13 cellular contexts compared by ENCODE assay signal in genomic region chr5:157519579-157520253, GRCh38. TPM values are rescaled to one million over a fixed set of nuclear protein-coding genes. Genes with fewer than 3 reads are reported as not detected.
DNase-seq lines count a peak whose midpoint lies in the region; ATAC-seq and TF ChIP-seq lines count a peak whose summit lies in the region.
"Had no signal": no experiment of that assay in that cellular context is flagged by ENCODE, and none has a peak within 500 bp of the region (broad histone marks: within the 10 kb centered on the region; RNA-seq: fewer than 3 reads in every experiment).

No MANE protein-coding gene starts in this region.

- peak overlapping the region; percentile 93 for H3K27ac Mint-ChIP-seq in activated B cell treated with CpG ODN at 0.5 μM for 24 hours

- intact Hi-C loops in activated B cell treated with CpG ODN at 0.5 μM for 24 hours (cut with micrococcal nuclease), result loop anchor here (1.0 to 5.0 kb wide), 3 partner anchors 17 to 32 kb away; no protein-coding TSS in a partner anchor

- H3K27me3 Mint-ChIP-seq in activated B cell treated with CpG ODN at 0.5 μM for 24 hours, result no peaks in the 10 kb centered on the region

- DNase-seq in GM12865 (ENCODE audit: low read depth), result peak; percentile 78
- no peak for DNase-seq in activated B cell treated with CpG ODN at 0.5 μM for 24 hours
- DNase-seq in COLO829 (ENCODE audit: low spot score), result no peak
- DNase-seq in dedifferentiated amniotic fluid mesenchymal stem cell (ENCODE audit: extremely low spot score), result no peak
- no peak for DNase-seq in NCI-H524 treated with DMSO at 0.1 percent for 48 hours (lab: John Stamatoyannopoulos, UW)
- DNase-seq in hypothalamus (lab: John Stamatoyannopoulos, UW), result no peak
- DNase-seq: HCEC 1CT, NCI-H187 treated with DMSO at 0.1 percent for 48 hours, small intestine had no signal

- H3K4me1 Mint-ChIP-seq in activated B cell treated with CpG ODN at 0.5 μM for 24 hours, result peaks cover 89% of the 10 kb centered on the region

- TF ChIP-seq CTCF in GM12865 (IDR thresholded peaks at IDR 0.05; ENCODE audit: insufficient read depth, low read depth, low read length, missing control alignments), result no peak
- TF ChIP-seq CTCF in activated B cell treated with CpG ODN at 0.5 μM for 24 hours (IDR thresholded peaks at IDR 0.05), result no peak

- ATAC-seq in GM19035 (IDR thresholded peaks at IDR 0.05; ENCODE audit: unreplicated experiment), result peak; percentile 67
- ATAC-seq in HG02798 (IDR thresholded peaks at IDR 0.05; ENCODE audit: poor library complexity, unreplicated experiment), result peak; percentile 65
- ATAC-seq in activated B cell treated with CpG ODN at 0.5 μM for 24 hours (ENCODE audit: low read depth), result peak; percentile 83

- peak overlapping the region; percentile 51 for H3K4me3 Mint-ChIP-seq in activated B cell treated with CpG ODN at 0.5 μM for 24 hours

- POLR2A ChIA-PET in activated B cell treated with CpG ODN at 0.5 μM for 24 hours (lab: Charles Lee), result interaction anchor here (0.5 to 3.7 kb wide), 21 partner anchors 8 to 211 kb away, joined by 3 to 28 read pairs (median 5); partner anchors contain the start of genes ADAM19, SOX30 and THG1L

- CTCF ChIA-PET in activated B cell treated with CpG ODN at 0.5 μM for 24 hours (lab: Charles Lee), result interaction anchor here (0.7 to 1.7 kb wide), 6 partner anchors 8 to 224 kb away, joined by 3 to 5 read pairs (median 3); partner anchors contain the start of gene LSM11

- H3K9me3 Mint-ChIP-seq in activated B cell treated with CpG ODN at 0.5 μM for 24 hours, result no peaks in the 10 kb centered on the region

- H3K4me3 ChIP-seq in GM12865 (ENCODE audit: low read depth, low read length), result peak overlapping the region; percentile 31
- H3K4me3 ChIP-seq: BLaER1, breast epithelium had no signal

- H3K36me3 Mint-ChIP-seq in activated B cell treated with CpG ODN at 0.5 μM for 24 hours (ENCODE audit: low read depth), result peaks cover 90% of the 10 kb centered on the region

RNA-seq across cellular contexts. Expression of gene ADAM19, which starts 55.9 kb away (rescaled TPM):
- total RNA-seq in activated B cell treated with CpG ODN at 0.5 μM for 24 hours, result 115 and 136 TPM in 2 replicates

RNA-seq across cellular contexts. Expression of gene NIPAL4, which starts 59.7 kb away (rescaled TPM):
- 2.7 and 2.8 TPM in 2 replicates for total RNA-seq in activated B cell treated with CpG ODN at 0.5 μM for 24 hours
